16 cellular contexts compared by ENCODE assay signal in the genomic region with DNA sequence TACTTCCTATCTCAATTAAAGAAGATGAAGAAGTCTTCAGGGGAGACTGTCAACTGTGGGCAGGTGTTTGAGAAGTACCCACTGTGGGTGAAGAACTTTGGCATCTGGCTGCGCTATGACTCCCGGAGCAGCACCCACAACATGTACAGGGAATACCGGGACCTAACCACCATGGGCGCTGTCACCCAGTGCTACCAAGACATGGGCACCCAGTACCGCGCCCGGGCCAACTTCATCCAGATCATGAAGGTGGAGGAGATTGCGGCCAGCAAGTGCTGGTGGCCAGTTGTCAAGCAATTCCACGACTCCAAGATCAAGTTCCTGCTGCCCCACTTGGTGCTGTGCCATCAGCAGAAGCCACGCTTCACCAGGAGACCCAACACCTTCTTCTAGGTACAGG. TPM values are rescaled to one million over a fixed set of nuclear protein-coding genes. Genes with fewer than 3 reads are reported as not detected.
A peak's percentile ranks its signal among the peaks of the same experiment; 100 is the strongest.
DNase-seq lines count a peak whose midpoint lies in the region; ATAC-seq and TF ChIP-seq lines count a peak whose summit lies in the region.
"Had no signal": no experiment of that assay in that cellular context is flagged by ENCODE, and none has a peak within 500 bp of the region (broad histone marks: within the 10 kb centered on the region; RNA-seq: fewer than 3 reads in every experiment).

No MANE protein-coding gene starts in this region.

- peak overlapping the region; percentile 83; the same call in 1 of the 2 replicates for H3K9ac ChIP-seq in OCI-LY3 (ENCODE audit: low read length)
- H3K9ac ChIP-seq: parathyroid adenoma had no signal

- DNase-seq in T-helper 1 cell (no peak), NCI-H1417 (lab: John Stamatoyannopoulos, UW) (no peak), COLO668 (lab: John Stamatoyannopoulos, UW; ENCODE audit: unreplicated experiment) (no peak), heart left ventricle (no peak)
- no peak for DNase-seq in effector memory CD8-positive, alpha-beta T cell
- no peak for DNase-seq in stimulated activated effector memory CD8-positive, alpha-beta T cell treated with anti-CD3 and anti-CD28 coated beads, Interleukin-12 subunit alpha, Interleukin-12 subunit beta, amount 100 ng/mL, for 72 hours (ENCODE audit: low spot score in 2 of 2)
- DNase-seq: aorta; NCI-H1436 treated with DMSO at 0.1 percent for 48 hours; NCI-H345; OCI-M1; stimulated activated naive CD8-positive, alpha-beta T cell treated with anti-CD3 and anti-CD28 coated beads, Interleukin-15, Interleukin-2, amounts not matched to agents 100 U/mL and 50 U/mL, for 24 hours had no signal

- no peaks in the 10 kb centered on the region for H3K36me3 ChIP-seq in OCI-LY3 (replicated peaks; ENCODE audit: low read depth, low read length)
- H3K36me3 ChIP-seq in heart left ventricle = no peaks in the 10 kb centered on the region

- H3K36me3 Mint-ChIP-seq in T-helper 1 cell treated with Interleukin-12 subunit alpha and Interleukin-12 subunit beta and Interleukin-4 antibody, amounts not matched to agents 30 μg/mL and 1 μg/mL, for 36 hours (ENCODE audit: low read depth) = peaks cover 9% of the 10 kb centered on the region
- H3K36me3 Mint-ChIP-seq in effector memory CD8-positive, alpha-beta T cell (ENCODE audit: insufficient read depth) = peaks cover 7% of the 10 kb centered on the region
- no peaks in the 10 kb centered on the region for H3K36me3 Mint-ChIP-seq in stimulated activated effector memory CD8-positive, alpha-beta T cell treated with anti-CD3 and anti-CD28 coated beads, Interleukin-12 subunit alpha, Interleukin-12 subunit beta, amount 100 ng/mL, for 72 hours

- H3K4me2 ChIP-seq in OCI-LY3 (ENCODE audit: low read length) = peak overlapping the region; percentile 97
- H3K4me2 ChIP-seq: smooth muscle cell had no signal

- H2AFZ ChIP-seq in OCI-LY3 (ENCODE audit: low read depth, low read length) = no peak overlapping the region
- H2AFZ ChIP-seq: parathyroid adenoma had no signal

- H3K4me1 ChIP-seq in OCI-LY3 (ENCODE audit: low read length) (peaks cover 54% of the 10 kb centered on the region), heart left ventricle (peaks cover 0 to 59% (median 7%) of the 10 kb centered on the region in 12 donors)
- H3K4me1 ChIP-seq: parathyroid adenoma had no signal

- H4K20me1 ChIP-seq in OCI-LY3 (ENCODE audit: insufficient read depth, low read length) = no peaks in the 10 kb centered on the region

- H3K27me3 ChIP-seq in OCI-LY3 (ENCODE audit: low read depth, low read length) = no peaks in the 10 kb centered on the region
- no peaks in the 10 kb centered on the region for H3K27me3 ChIP-seq in heart left ventricle

- TF ChIP-seq POLR2A in heart left ventricle (IDR thresholded peaks at IDR 0.05) = no peak

- peak overlapping the region; percentile 97 for H3K27ac ChIP-seq in OCI-LY3 (ENCODE audit: low read length)
- H3K27ac ChIP-seq in heart left ventricle = peak overlapping the region in 2 of 12 donors; percentile 80 to 95
- H3K27ac ChIP-seq: parathyroid adenoma had no signal

- intact Hi-C loops in heart left ventricle (cut with DNase I) = no loop called here

- peak overlapping the region; percentile 6 for H3K27ac Mint-ChIP-seq in T-helper 1 cell treated with Interleukin-12 subunit alpha and Interleukin-12 subunit beta and Interleukin-4 antibody, amounts not matched to agents 30 μg/mL and 1 μg/mL, for 36 hours
- peak overlapping the region; percentile 96 to 97 for H3K27ac Mint-ChIP-seq in effector memory CD8-positive, alpha-beta T cell
- no peak overlapping the region for H3K27ac Mint-ChIP-seq in stimulated activated effector memory CD8-positive, alpha-beta T cell treated with anti-CD3 and anti-CD28 coated beads, Interleukin-12 subunit alpha, Interleukin-12 subunit beta, amount 100 ng/mL, for 72 hours

- H3K4me3 ChIP-seq in OCI-LY3 (ENCODE audit: low read length) (peak overlapping the region; percentile 72), heart left ventricle (no peak overlapping the region)
- H3K4me3 ChIP-seq: mucosa of descending colon, smooth muscle cell had no signal

- ATAC-seq in effector memory CD8-positive, alpha-beta T cell (replicated peaks) = no peak
- no peak for ATAC-seq in stimulated activated effector memory CD8-positive, alpha-beta T cell treated with anti-CD3 and anti-CD28 coated beads, Interleukin-12 subunit alpha, Interleukin-12 subunit beta, amount 100 ng/mL, for 72 hours
- ATAC-seq in heart left ventricle = no peak

- H3K27me3 Mint-ChIP-seq in T-helper 1 cell treated with Interleukin-12 subunit alpha and Interleukin-12 subunit beta and Interleukin-4 antibody, amounts not matched to agents 30 μg/mL and 1 μg/mL, for 36 hours (ENCODE audit: low read depth) = no peaks in the 10 kb centered on the region
- peaks cover 0 to 5% of the 10 kb centered on the region in 2 donors for H3K27me3 Mint-ChIP-seq in effector memory CD8-positive, alpha-beta T cell

- no peaks in the 10 kb centered on the region for H3K9me3 ChIP-seq in OCI-LY3 (ENCODE audit: insufficient read depth, low read length)
- no peaks in the 10 kb centered on the region for H3K9me3 ChIP-seq in heart left ventricle
- H3K9me3 ChIP-seq: mucosa of descending colon had no signal

- no peaks in the 10 kb centered on the region for H3K79me2 ChIP-seq in OCI-LY3 (ENCODE audit: low read length)
- H3K79me2 ChIP-seq: parathyroid adenoma had no signal

- H3K4me1 Mint-ChIP-seq in T-helper 1 cell treated with Interleukin-12 subunit alpha and Interleukin-12 subunit beta and Interleukin-4 antibody, amounts not matched to agents 30 μg/mL and 1 μg/mL, for 36 hours (ENCODE audit: low read depth) = peaks cover 50% of the 10 kb centered on the region
- H3K4me1 Mint-ChIP-seq in effector memory CD8-positive, alpha-beta T cell (ENCODE audit: low read depth in 2 of 2) = peaks cover 19 to 22% of the 10 kb centered on the region in 2 donors
- H3K4me1 Mint-ChIP-seq in stimulated activated effector memory CD8-positive, alpha-beta T cell treated with anti-CD3 and anti-CD28 coated beads, Interleukin-12 subunit alpha, Interleukin-12 subunit beta, amount 100 ng/mL, for 72 hours = peaks cover 50% of the 10 kb centered on the region

- 93 to 97% (median 96%) methylated on average over 7 to 10 of the region's 10 CpGs for WGBS in heart left ventricle, 4 donors

- no peak overlapping the region for H3K4me3 Mint-ChIP-seq in T-helper 1 cell treated with Interleukin-12 subunit alpha and Interleukin-12 subunit beta and Interleukin-4 antibody, amounts not matched to agents 30 μg/mL and 1 μg/mL, for 36 hours
- H3K4me3 Mint-ChIP-seq in effector memory CD8-positive, alpha-beta T cell = no peak overlapping the region
- H3K4me3 Mint-ChIP-seq in stimulated activated effector memory CD8-positive, alpha-beta T cell treated with anti-CD3 and anti-CD28 coated beads, Interleukin-12 subunit alpha, Interleukin-12 subunit beta, amount 100 ng/mL, for 72 hours = peak overlapping the region; percentile 54

- no peaks in the 10 kb centered on the region for H3K9me3 Mint-ChIP-seq in T-helper 1 cell treated with Interleukin-12 subunit alpha and Interleukin-12 subunit beta and Interleukin-4 antibody, amounts not matched to agents 30 μg/mL and 1 μg/mL, for 36 hours
- H3K9me3 Mint-ChIP-seq in effector memory CD8-positive, alpha-beta T cell = no peaks in the 10 kb centered on the region
- no peaks in the 10 kb centered on the region for H3K9me3 Mint-ChIP-seq in stimulated activated effector memory CD8-positive, alpha-beta T cell treated with anti-CD3 and anti-CD28 coated beads, Interleukin-12 subunit alpha, Interleukin-12 subunit beta, amount 100 ng/mL, for 72 hours

- TF ChIP-seq CTCF in OCI-LY3 (IDR thresholded peaks at IDR 0.05; ENCODE audit: low read depth, low read length) = no peak
- TF ChIP-seq CTCF in heart left ventricle (IDR thresholded peaks at IDR 0.05) = no peak

RNA-seq across cellular contexts. Expression of a gene that starts 15.5 kb away (rescaled TPM):
- 10 to 100 TPM in 8 of 9 donors, 1 to 10 TPM in 1; 10.0 to 42.5 (median 15.2) TPM for total RNA-seq in heart left ventricle
- 10 to 100 TPM in 1 of 2 donors, 1 to 10 TPM in 1; 1.5 to 15.2 TPM for polyA plus RNA-seq in heart left ventricle

RNA-seq across cellular contexts. Expression of a gene that starts 56.6 kb away (rescaled TPM):
- 100 to 1,000 TPM; 101 to 189 (median 120) TPM for total RNA-seq in heart left ventricle
- polyA plus RNA-seq in heart left ventricle = 100 to 1,000 TPM; 153 to 292 TPM
